1 cellular context compared by ENCODE assay signal in genomic region chr6:28267695-28268059, GRCh38.
TF ChIP-seq lines count a peak whose summit lies in the region.

No MANE protein-coding gene starts in this region.

TF ChIP-seq in K562, 482 proteins besides CTCF, POLR2A, EP300 and RAD21 (continued from another document):
- TF ChIP-seq CREB3 (tag; conservative IDR thresholded peaks at IDR 0.05; ENCODE audit: low read depth) (no peak), HMGXB4 (CRISPR knock-in tag; IDR thresholded peaks at IDR 0.05) (no peak), TFE3 (CRISPR knock-in tag; IDR thresholded peaks at IDR 0.05) (no peak), PYGO2 (tag; IDR thresholded peaks at IDR 0.05) (no peak), PRDM10 (IDR thresholded peaks at IDR 0.05; ENCODE audit: partially characterized antibody) (no peak), ZNF764 (CRISPR knock-in tag; IDR thresholded peaks at IDR 0.05; ENCODE audit: low read depth) (no peak)
